In the genomic region with DNA sequence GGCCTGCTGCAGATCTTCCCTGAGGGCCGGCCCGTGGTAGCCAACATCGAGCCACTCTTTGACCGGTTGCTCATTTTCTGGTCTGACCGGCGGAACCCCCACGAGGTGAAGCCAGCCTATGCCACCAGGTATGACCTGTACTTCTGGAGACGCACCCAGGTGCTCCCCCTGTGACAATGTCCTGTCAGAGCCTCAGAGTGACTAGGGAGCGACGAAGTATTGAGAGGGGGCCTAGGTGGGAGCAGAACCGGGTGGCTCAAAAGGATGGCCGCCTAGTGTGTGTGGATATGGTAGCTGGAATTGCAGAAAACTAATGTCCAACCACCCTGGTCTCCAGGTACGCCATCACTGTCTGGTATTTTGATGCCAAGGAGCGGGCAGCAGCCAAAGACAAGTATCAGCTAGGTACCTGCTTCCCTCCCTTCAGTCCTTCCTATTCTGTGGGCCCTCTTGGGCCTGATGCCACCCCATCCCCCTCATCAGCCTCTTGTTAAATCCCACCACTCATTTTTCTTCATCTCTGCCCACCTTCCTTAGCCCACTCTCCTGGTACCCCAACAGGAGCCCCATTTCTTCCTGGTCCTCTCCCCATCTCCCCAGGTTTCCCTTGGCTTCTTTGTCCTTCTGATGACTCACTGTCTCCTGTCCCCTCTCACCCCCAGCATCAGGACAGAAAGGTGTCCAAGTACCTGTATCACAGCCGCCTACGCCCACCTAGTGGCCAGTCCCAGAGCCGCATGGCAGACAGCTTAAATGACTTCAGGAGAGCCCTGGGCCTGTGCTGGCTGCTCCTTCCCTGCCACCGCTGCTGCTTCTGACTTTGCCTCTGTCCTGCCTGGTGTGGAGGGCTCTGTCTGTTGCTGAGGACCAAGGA, we compare ENCODE assay signal across 8 cellular contexts. TPM values are rescaled to one million over a fixed set of nuclear protein-coding genes. Genes with fewer than 3 reads are reported as not detected.
DNase-seq lines count a peak whose midpoint lies in the region; ATAC-seq and TF ChIP-seq lines count a peak whose summit lies in the region.

No MANE protein-coding gene starts in this region.

- H3K79me2 ChIP-seq in osteoblast (ENCODE audit: insufficient read depth, low read length) = peaks cover 70% of the 10 kb centered on the region

- H3K27ac Mint-ChIP-seq in dendritic cell treated with granulocyte-macrophage colony-stimulating factor and Interleukin-4, amounts not matched to agents 40 ng/mL and 50 ng/mL, for 4 days = peak overlapping the region; percentile 60

- H3K36me3 ChIP-seq in osteoblast (ENCODE audit: insufficient read depth, low read length) = peaks cover 43% of the 10 kb centered on the region

- peaks cover 10% of the 10 kb centered on the region for H3K27me3 Mint-ChIP-seq in dendritic cell treated with granulocyte-macrophage colony-stimulating factor and Interleukin-4, amounts not matched to agents 40 ng/mL and 50 ng/mL, for 4 days

- H3K27ac ChIP-seq in osteoblast (ENCODE audit: low read depth, low read length) = peak overlapping the region; percentile 56

- intact Hi-C loops in dendritic cell treated with granulocyte-macrophage colony-stimulating factor and Interleukin-4, amounts not matched to agents 40 ng/mL and 50 ng/mL, for 4 days (cut with micrococcal nuclease) = no loop called here

- peaks cover 3% of the 10 kb centered on the region for H3K27me3 ChIP-seq in osteoblast (ENCODE audit: insufficient read depth, low read length)

- no peak for ATAC-seq in HG03045 (IDR thresholded peaks at IDR 0.05; ENCODE audit: unreplicated experiment)
- no peak for ATAC-seq in HG03196 (IDR thresholded peaks at IDR 0.05; ENCODE audit: unreplicated experiment)

- peaks cover 76% of the 10 kb centered on the region for H4K20me1 ChIP-seq in osteoblast (ENCODE audit: insufficient read depth, low read length)

- no peaks in the 10 kb centered on the region for H3K9me3 Mint-ChIP-seq in dendritic cell treated with granulocyte-macrophage colony-stimulating factor and Interleukin-4, amounts not matched to agents 40 ng/mL and 50 ng/mL, for 4 days

- H3K4me3 ChIP-seq in osteoblast (ENCODE audit: insufficient read depth, low read length) = no peak overlapping the region

- H3K36me3 Mint-ChIP-seq in dendritic cell treated with granulocyte-macrophage colony-stimulating factor and Interleukin-4, amounts not matched to agents 40 ng/mL and 50 ng/mL, for 4 days (ENCODE audit: low read depth) = peaks cover 82% of the 10 kb centered on the region

- peak; percentile 69 for DNase-seq in ELF-1 (ENCODE audit: low read depth, low spot score)
- DNase-seq in M059J (ENCODE audit: low read depth) = peak; percentile 45
- DNase-seq in osteoblast (ENCODE audit: insufficient read length, low spot score, missing footprints) = peak; percentile 75
- DNase-seq in stimulated activated CD8-positive, alpha-beta memory T cell treated with anti-CD3 and anti-CD28 coated beads, Interleukin-4, amount 100 ng/mL, for 48 hours = no peak
- DNase-seq in NCI-H446 (lab: John Stamatoyannopoulos, UW) = no peak

- peaks cover 24% of the 10 kb centered on the region for H3K4me1 ChIP-seq in osteoblast (ENCODE audit: insufficient read depth, low read length)

- H3K4me2 ChIP-seq in osteoblast (ENCODE audit: insufficient read depth, low read length) = peak overlapping the region; percentile 75

- H3K4me3 Mint-ChIP-seq in dendritic cell treated with granulocyte-macrophage colony-stimulating factor and Interleukin-4, amounts not matched to agents 40 ng/mL and 50 ng/mL, for 4 days = no peak overlapping the region

- no peak for TF ChIP-seq CTCF in osteoblast (IDR thresholded peaks at IDR 0.05; ENCODE audit: extremely low read depth, low read depth, low read length)

- peaks cover 97% of the 10 kb centered on the region for H3K4me1 Mint-ChIP-seq in dendritic cell treated with granulocyte-macrophage colony-stimulating factor and Interleukin-4, amounts not matched to agents 40 ng/mL and 50 ng/mL, for 4 days (ENCODE audit: low read depth)

- H3K9me3 ChIP-seq in osteoblast (ENCODE audit: low read depth, low read length) = no peaks in the 10 kb centered on the region

- no peak overlapping the region for H2AFZ ChIP-seq in osteoblast (ENCODE audit: low read length)

RNA-seq across cellular contexts. Expression of gene EGLN2, which starts 8.4 kb away (rescaled TPM):
- total RNA-seq in M059J (2014; rRNA removed; shearing (Covaris generic)) = 24.1 and 39.7 TPM in 2 replicates
- total RNA-seq in osteoblast = 69.8 and 75.1 TPM in 2 replicates

RNA-seq across cellular contexts. Expression of gene RAB4B, which starts 29.3 kb away (rescaled TPM):
- total RNA-seq in M059J (2014; rRNA removed; shearing (Covaris generic)) = 13.2 and 34.2 TPM in 2 replicates
- total RNA-seq in osteoblast = 8.0 and 13.8 TPM in 2 replicates

RNA-seq across cellular contexts. Expression of gene MIA, which starts 32.1 kb away (rescaled TPM):
- not detected in 2 replicates for total RNA-seq in M059J (2014; rRNA removed; shearing (Covaris generic))
- total RNA-seq in osteoblast = 0.72 TPM in 1 of 2 replicates, not detected in the other

RNA-seq across cellular contexts. Expression of gene CYP2A6, which starts 42.9 kb away (rescaled TPM):
- total RNA-seq in M059J (2014; rRNA removed; shearing (Covaris generic)) = not detected in 2 replicates
- not detected in 2 replicates for total RNA-seq in osteoblast

RNA-seq across cellular contexts. Expression of gene SNRPA, which starts 56.4 kb away (rescaled TPM):
- 76.3 and 93.3 TPM in 2 replicates for total RNA-seq in M059J (2014; rRNA removed; shearing (Covaris generic))
- 20.6 and 32.1 TPM in 2 replicates for total RNA-seq in osteoblast

Comparison
In these comparisons a context has a peak if more than half of its experiments do, and no peak if none do; other contexts are left out.
1. DNase-seq: peak in ELF-1 (single experiment), M059J (single experiment) and osteoblast (single experiment); none in stimulated activated CD8-positive, alpha-beta memory T cell treated with anti-CD3 and anti-CD28 coated beads, Interleukin-4, amount 100 ng/mL, for 48 hours (single experiment) and NCI-H446 (0 of 2).